1 cellular context compared by ENCODE assay signal in the genomic region with DNA sequence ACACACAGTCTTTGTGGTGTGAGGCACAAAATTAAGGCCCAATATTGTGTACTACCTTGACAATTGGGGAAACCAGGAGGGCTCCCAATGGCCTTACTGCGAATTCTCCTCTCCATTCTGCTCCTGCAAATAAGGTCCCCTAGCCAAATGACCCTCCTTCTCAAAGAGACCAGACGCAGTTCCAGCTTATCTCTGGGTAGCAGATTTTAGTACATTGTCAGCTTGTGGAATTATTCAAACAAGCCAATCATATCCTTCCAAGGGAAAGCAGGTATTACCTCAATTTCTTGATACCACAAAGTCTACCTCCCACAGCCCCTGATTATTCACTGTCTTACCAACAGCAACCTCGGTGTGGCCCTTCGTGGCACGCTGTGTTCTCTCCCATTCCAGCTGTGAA.
A peak's percentile ranks its signal among the peaks of the same experiment; 100 is the strongest.
TF ChIP-seq lines count a peak whose summit lies in the region.

No MANE protein-coding gene starts in this region.

TF ChIP-seq in K562, 482 proteins besides CTCF, POLR2A, EP300 and RAD21 (continued from another document and continues in another):
- TF ChIP-seq, protein P1, sequence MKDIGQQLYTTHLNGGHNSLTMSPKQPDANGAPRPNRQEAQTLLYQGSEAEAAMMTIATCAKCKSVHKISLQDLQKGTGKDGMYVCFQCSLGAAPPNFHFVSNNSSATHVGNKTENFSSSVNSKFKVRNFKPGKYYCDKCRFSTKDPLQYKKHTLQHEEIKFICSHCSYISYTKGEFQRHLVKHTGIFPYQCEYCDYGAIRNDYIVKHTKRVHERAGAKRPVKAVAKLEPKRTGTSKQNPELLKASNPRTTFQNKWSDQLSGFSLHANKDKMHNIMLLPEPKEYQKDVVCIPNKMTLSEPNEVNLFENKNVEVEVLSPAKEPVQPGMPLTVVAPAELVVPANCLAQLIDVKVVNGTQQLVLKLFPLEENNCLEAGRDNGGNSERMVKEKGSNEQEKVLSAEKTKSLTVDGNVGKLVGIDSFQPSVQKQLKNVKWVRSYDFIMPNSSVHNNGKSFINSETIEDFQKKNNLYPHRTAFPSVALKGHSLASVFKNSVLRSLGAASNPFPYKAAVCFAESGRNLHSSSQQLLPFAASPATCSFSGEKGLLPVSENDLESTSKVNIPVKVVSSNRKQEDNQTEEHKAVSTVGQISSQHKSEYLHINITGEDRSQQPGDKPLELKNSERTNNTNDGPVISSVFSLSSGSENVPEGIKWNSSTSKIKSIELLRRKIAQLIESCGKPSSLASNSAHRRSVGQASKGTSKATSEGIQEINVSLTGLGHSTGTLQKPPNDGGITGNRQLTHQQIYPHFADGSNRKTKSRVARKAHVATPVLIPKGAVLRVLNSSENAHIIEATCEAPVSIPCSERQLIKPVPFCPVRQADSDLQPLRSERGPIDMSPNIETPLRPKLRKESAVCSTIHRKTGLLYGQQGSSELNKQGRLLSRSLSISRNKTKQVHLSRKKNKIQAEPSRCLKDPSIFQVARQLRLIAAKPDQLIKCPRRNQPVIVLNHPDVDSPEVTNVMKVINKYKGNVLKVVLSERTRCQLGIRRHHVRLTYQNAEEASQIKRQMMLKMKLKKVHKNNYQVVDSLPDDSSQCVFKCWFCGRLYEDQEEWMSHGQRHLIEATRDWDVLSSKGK (CRISPR knock-in tag; IDR thresholded peaks at IDR 0.05), result no peak
- TF ChIP-seq MYBL2 (IDR thresholded peaks at IDR 0.05; ENCODE audit: low read depth) (peak; percentile 82), MYBL2 (CRISPR knock-in tag; IDR thresholded peaks at IDR 0.05; ENCODE audit: borderline replicate concordance) (no peak), ZNF12 (CRISPR knock-in tag; IDR thresholded peaks at IDR 0.05) (no peak), ZBTB17 (CRISPR knock-in tag; IDR thresholded peaks at IDR 0.05) (no peak), ZKSCAN8 (CRISPR knock-in tag; IDR thresholded peaks at IDR 0.05) (no peak), JUNB (CRISPR knock-in tag; conservative IDR thresholded peaks at IDR 0.05) (no peak), ZSCAN29 (IDR thresholded peaks at IDR 0.05) (no peak), CBFA2T3 (IDR thresholded peaks at IDR 0.05) (peak; percentile 64), RBM22 (IDR thresholded peaks at IDR 0.05; ENCODE audit: low read depth, low read length, poor library complexity, severe bottlenecking) (no peak), TAL1 (IDR thresholded peaks at IDR 0.05) (peak; percentile 62), HLTF (IDR thresholded peaks at IDR 0.05) (no peak), ZNF79 (CRISPR knock-in tag; IDR thresholded peaks at IDR 0.05; ENCODE audit: low read depth) (no peak), SIN3A (IDR thresholded peaks at IDR 0.05; ENCODE audit: borderline replicate concordance in 2 of 2, control insufficient read depth in 1 of 2, low read depth in 2 of 2, low read length in 2 of 2) (no peak), GABPB2 (CRISPR knock-in tag; conservative IDR thresholded peaks at IDR 0.05) (no peak), TEAD4 (IDR thresholded peaks at IDR 0.05; ENCODE audit: low read length) (peak; percentile 37), TEAD4 (CRISPR knock-in tag; IDR thresholded peaks at IDR 0.05; ENCODE audit: borderline replicate concordance) (no peak), ZNF644 (tag; IDR thresholded peaks at IDR 0.05; ENCODE audit: low read depth) (no peak), ZNF445 (CRISPR knock-in tag; IDR thresholded peaks at IDR 0.05; ENCODE audit: low read depth) (no peak), HMGN3 (IDR thresholded peaks at IDR 0.05; ENCODE audit: borderline replicate concordance, extremely low read depth, insufficient read length, low read depth, low read length) (no peak), ZNF124 (CRISPR knock-in tag; IDR thresholded peaks at IDR 0.05) (no peak), ETV6 (IDR thresholded peaks at IDR 0.05; ENCODE audit: borderline replicate concordance in 1 of 2, low read depth in 2 of 2, low read length in 1 of 2) (no peak), ETV6 (CRISPR knock-in tag; IDR thresholded peaks at IDR 0.05; ENCODE audit: borderline replicate concordance) (no peak), RHOXF2B (CRISPR knock-in tag; conservative IDR thresholded peaks at IDR 0.05) (no peak), ATF1 (CRISPR knock-in tag; IDR thresholded peaks at IDR 0.05) (no peak), ATF1 (tag; IDR thresholded peaks at IDR 0.05) (0 out of 2 replicates have a peak, but pooled peaks have one; percentile 10), RCOR1 (IDR thresholded peaks at IDR 0.05; ENCODE audit: borderline replicate concordance in 1 of 2, low read depth in 2 of 2, low read length in 2 of 2) (peak in 1 of 2 experiments; percentile 34; a peak in 1 of 4 replicates), TAF1 (IDR thresholded peaks at IDR 0.05; ENCODE audit: control insufficient read depth, extremely low read depth, insufficient read depth, low read length, severe bottlenecking) (no peak), BRD9 (IDR thresholded peaks at IDR 0.05; ENCODE audit: low read depth, partially characterized antibody) (no peak), FUS (optimal IDR thresholded peaks at IDR 0.05; ENCODE audit: low read depth, low read length) (no peak), SMARCB1 (IDR thresholded peaks at IDR 0.05; ENCODE audit: insufficient read length, low read depth) (no peak), MECOM (CRISPR knock-in tag; IDR thresholded peaks at IDR 0.05) (no peak), EHMT2 (IDR thresholded peaks at IDR 0.05) (no peak), STAT5B (CRISPR knock-in tag; IDR thresholded peaks at IDR 0.05) (no peak), NCOR1 (IDR thresholded peaks at IDR 0.05) (peak; percentile 41), IRF2 (CRISPR knock-in tag; IDR thresholded peaks at IDR 0.05) (no peak), MCM5 (IDR thresholded peaks at IDR 0.05; ENCODE audit: low read depth) (no peak), PTRF (tag; IDR thresholded peaks at IDR 0.05) (no peak)
- TF ChIP-seq, protein P2, sequence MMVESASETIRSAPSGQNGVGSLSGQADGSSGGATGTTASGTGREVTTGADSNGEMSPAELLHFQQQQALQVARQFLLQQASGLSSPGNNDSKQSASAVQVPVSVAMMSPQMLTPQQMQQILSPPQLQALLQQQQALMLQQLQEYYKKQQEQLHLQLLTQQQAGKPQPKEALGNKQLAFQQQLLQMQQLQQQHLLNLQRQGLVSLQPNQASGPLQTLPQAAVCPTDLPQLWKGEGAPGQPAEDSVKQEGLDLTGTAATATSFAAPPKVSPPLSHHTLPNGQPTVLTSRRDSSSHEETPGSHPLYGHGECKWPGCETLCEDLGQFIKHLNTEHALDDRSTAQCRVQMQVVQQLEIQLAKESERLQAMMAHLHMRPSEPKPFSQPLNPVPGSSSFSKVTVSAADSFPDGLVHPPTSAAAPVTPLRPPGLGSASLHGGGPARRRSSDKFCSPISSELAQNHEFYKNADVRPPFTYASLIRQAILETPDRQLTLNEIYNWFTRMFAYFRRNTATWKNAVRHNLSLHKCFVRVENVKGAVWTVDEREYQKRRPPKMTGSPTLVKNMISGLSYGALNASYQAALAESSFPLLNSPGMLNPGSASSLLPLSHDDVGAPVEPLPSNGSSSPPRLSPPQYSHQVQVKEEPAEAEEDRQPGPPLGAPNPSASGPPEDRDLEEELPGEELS (CRISPR knock-in tag; IDR thresholded peaks at IDR 0.05; ENCODE audit: borderline replicate concordance), result no peak
- TF ChIP-seq, protein P3, sequence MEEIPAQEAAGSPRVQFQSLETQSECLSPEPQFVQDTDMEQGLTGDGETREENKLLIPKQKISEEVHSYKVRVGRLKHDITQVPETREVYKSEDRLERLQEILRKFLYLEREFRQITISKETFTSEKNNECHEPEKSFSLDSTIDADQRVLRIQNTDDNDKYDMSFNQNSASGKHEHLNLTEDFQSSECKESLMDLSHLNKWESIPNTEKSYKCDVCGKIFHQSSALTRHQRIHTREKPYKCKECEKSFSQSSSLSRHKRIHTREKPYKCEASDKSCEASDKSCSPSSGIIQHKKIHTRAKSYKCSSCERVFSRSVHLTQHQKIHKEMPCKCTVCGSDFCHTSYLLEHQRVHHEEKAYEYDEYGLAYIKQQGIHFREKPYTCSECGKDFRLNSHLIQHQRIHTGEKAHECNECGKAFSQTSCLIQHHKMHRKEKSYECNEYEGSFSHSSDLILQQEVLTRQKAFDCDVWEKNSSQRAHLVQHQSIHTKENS (CRISPR knock-in tag; IDR thresholded peaks at IDR 0.05), result no peak
- TF ChIP-seq, protein P4, sequence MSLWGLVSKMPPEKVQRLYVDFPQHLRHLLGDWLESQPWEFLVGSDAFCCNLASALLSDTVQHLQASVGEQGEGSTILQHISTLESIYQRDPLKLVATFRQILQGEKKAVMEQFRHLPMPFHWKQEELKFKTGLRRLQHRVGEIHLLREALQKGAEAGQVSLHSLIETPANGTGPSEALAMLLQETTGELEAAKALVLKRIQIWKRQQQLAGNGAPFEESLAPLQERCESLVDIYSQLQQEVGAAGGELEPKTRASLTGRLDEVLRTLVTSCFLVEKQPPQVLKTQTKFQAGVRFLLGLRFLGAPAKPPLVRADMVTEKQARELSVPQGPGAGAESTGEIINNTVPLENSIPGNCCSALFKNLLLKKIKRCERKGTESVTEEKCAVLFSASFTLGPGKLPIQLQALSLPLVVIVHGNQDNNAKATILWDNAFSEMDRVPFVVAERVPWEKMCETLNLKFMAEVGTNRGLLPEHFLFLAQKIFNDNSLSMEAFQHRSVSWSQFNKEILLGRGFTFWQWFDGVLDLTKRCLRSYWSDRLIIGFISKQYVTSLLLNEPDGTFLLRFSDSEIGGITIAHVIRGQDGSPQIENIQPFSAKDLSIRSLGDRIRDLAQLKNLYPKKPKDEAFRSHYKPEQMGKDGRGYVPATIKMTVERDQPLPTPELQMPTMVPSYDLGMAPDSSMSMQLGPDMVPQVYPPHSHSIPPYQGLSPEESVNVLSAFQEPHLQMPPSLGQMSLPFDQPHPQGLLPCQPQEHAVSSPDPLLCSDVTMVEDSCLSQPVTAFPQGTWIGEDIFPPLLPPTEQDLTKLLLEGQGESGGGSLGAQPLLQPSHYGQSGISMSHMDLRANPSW (CRISPR knock-in tag; IDR thresholded peaks at IDR 0.05), result no peak
- TF ChIP-seq, protein P5, sequence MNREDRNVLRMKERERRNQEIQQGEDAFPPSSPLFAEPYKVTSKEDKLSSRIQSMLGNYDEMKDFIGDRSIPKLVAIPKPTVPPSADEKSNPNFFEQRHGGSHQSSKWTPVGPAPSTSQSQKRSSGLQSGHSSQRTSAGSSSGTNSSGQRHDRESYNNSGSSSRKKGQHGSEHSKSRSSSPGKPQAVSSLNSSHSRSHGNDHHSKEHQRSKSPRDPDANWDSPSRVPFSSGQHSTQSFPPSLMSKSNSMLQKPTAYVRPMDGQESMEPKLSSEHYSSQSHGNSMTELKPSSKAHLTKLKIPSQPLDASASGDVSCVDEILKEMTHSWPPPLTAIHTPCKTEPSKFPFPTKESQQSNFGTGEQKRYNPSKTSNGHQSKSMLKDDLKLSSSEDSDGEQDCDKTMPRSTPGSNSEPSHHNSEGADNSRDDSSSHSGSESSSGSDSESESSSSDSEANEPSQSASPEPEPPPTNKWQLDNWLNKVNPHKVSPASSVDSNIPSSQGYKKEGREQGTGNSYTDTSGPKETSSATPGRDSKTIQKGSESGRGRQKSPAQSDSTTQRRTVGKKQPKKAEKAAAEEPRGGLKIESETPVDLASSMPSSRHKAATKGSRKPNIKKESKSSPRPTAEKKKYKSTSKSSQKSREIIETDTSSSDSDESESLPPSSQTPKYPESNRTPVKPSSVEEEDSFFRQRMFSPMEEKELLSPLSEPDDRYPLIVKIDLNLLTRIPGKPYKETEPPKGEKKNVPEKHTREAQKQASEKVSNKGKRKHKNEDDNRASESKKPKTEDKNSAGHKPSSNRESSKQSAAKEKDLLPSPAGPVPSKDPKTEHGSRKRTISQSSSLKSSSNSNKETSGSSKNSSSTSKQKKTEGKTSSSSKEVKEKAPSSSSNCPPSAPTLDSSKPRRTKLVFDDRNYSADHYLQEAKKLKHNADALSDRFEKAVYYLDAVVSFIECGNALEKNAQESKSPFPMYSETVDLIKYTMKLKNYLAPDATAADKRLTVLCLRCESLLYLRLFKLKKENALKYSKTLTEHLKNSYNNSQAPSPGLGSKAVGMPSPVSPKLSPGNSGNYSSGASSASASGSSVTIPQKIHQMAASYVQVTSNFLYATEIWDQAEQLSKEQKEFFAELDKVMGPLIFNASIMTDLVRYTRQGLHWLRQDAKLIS (CRISPR knock-in tag; IDR thresholded peaks at IDR 0.05), result no peak
